ENCODE assay signal across 28 cellular contexts in genomic region chr7:151831606-151832005, GRCh38.
"Had no signal": no experiment of that assay in that cellular context is flagged by ENCODE, and none has a peak within 500 bp of the region (broad histone marks: within the 10 kb centered on the region; RNA-seq: fewer than 3 reads in every experiment).

No MANE protein-coding gene starts in this region.

- H3K4me1 Mint-ChIP-seq: mesothelial cell of epicardium had no signal

- H3K9me3 ChIP-seq: left lung, mucosa of descending colon, pancreas, testis, tibial artery had no signal

- H3K27ac Mint-ChIP-seq: memory B cell, mesothelial cell of epicardium, naive B cell, neural progenitor cell, progenitor cell of endocrine pancreas, type B pancreatic cell had no signal

- H3K4me3 Mint-ChIP-seq: memory B cell; mesothelial cell of epicardium; naive B cell; natural killer cell treated with Interleukin-12 subunit alpha and Interleukin-12 subunit beta and Interleukin-15 and Interleukin-18, amount 100 ng/mL, for 72 hours; neural progenitor cell; type B pancreatic cell had no signal

- H3K4me1 ChIP-seq: pancreas, testis, tibial artery had no signal

- ATAC-seq: left lung; mucosa of descending colon; natural killer cell treated with Interleukin-12 subunit alpha and Interleukin-12 subunit beta and Interleukin-15 and Interleukin-18, amount 100 ng/mL, for 72 hours; pancreas; sciatic nerve; stimulated activated naive CD8-positive, alpha-beta T cell treated with anti-CD3 and anti-CD28 coated beads, Interleukin-15, Interleukin-2, amounts not matched to agents 100 U/mL and 50 U/mL, for 24 hours had no signal

- H3K9ac ChIP-seq: neural progenitor cell had no signal

- H3K36me3 ChIP-seq: left lung, neural progenitor cell, pancreas had no signal

- H3K36me3 Mint-ChIP-seq: mesothelial cell of epicardium, naive B cell, neural progenitor cell, type B pancreatic cell had no signal

- FAIRE-seq: frontal cortex, keratinocyte, pancreas, urothelium cell line had no signal

- H3K27me3 Mint-ChIP-seq: memory B cell; naive B cell; natural killer cell treated with Interleukin-12 subunit alpha and Interleukin-12 subunit beta and Interleukin-15 and Interleukin-18, amount 100 ng/mL, for 72 hours; type B pancreatic cell had no signal

- H3K27ac ChIP-seq: dorsolateral prefrontal cortex, left lung, neural progenitor cell, pancreas, testis, tibial artery had no signal

- H3K4me3 ChIP-seq: dorsolateral prefrontal cortex, left lung, lung, mucosa of descending colon, neural progenitor cell, pancreas, smooth muscle cell, testis, tibial artery had no signal

- H3K27me3 ChIP-seq: dorsolateral prefrontal cortex, left lung, pancreas, testis, tibial artery had no signal

- H3K4me2 ChIP-seq: neural progenitor cell, smooth muscle cell had no signal

- H3K9me3 Mint-ChIP-seq: memory B cell; mesothelial cell of epicardium; naive B cell; natural killer cell treated with Interleukin-12 subunit alpha and Interleukin-12 subunit beta and Interleukin-15 and Interleukin-18, amount 100 ng/mL, for 72 hours; neural progenitor cell; type B pancreatic cell had no signal

- DNase-seq: cortex of kidney; dorsolateral prefrontal cortex; effector CD4-positive, alpha-beta T cell; head of caudate nucleus; mucosa of descending colon; naive B cell; stimulated activated CD4-positive, alpha-beta T cell treated with anti-CD3 and anti-CD28 coated beads, Interleukin-12 subunit alpha, Interleukin-12 subunit beta, amount 100 ng/mL, for 4 hours; stimulated activated CD4-positive, alpha-beta T cell treated with anti-CD3 and anti-CD28 coated beads, Interleukin-1b, Interleukin-23, amount 100 ng/mL, for 48 hours; stimulated activated CD4-positive, alpha-beta T cell treated with anti-CD3 and anti-CD28 coated beads, Interleukin-4, amount 100 ng/mL, for 1 hour; stimulated activated CD8-positive, alpha-beta memory T cell treated with anti-CD3 and anti-CD28 coated beads, Interleukin-4, amount 100 ng/mL, for 48 hours; stimulated activated naive CD8-positive, alpha-beta T cell treated with anti-CD3 and anti-CD28 coated beads, Interleukin-15, Interleukin-2, amounts not matched to agents 100 U/mL and 50 U/mL, for 24 hours; substantia nigra; testis; tibial artery had no signal

- H2AFZ ChIP-seq: neural progenitor cell had no signal
